In genomic region chr3:2873986-2874385, GRCh38 we compare ENCODE assay signal across 19 cellular contexts.
"Had no signal": no experiment of that assay in that cellular context is flagged by ENCODE, and none has a peak within 500 bp of the region (broad histone marks: within the 10 kb centered on the region; RNA-seq: fewer than 3 reads in every experiment).

No MANE protein-coding gene starts in this region.

- H3K4me3 ChIP-seq: dorsolateral prefrontal cortex, left lung, lower lobe of right lung, ovary, psoas muscle, right lobe of liver, smooth muscle cell, thyroid gland had no signal

- H3K27ac ChIP-seq: left lung, lower lobe of right lung, ovary, psoas muscle, thyroid gland had no signal

- DNase-seq: effector CD4-positive, alpha-beta T cell; left lung; lower lobe of right lung; natural killer cell; occipital lobe; ovary; posterior cingulate gyrus; psoas muscle; right lobe of liver; stimulated activated CD4-positive, alpha-beta T cell treated with anti-CD3 and anti-CD28 coated beads, Interleukin-12 subunit alpha, Interleukin-12 subunit beta, amount 100 ng/mL, for 4 hours; stimulated activated CD4-positive, alpha-beta T cell treated with anti-CD3 and anti-CD28 coated beads, Interleukin-1b, Interleukin-23, amount 100 ng/mL, for 48 hours; stimulated activated CD4-positive, alpha-beta T cell treated with anti-CD3 and anti-CD28 coated beads, Interleukin-4, amount 100 ng/mL, for 1 hour; stimulated activated CD8-positive, alpha-beta memory T cell treated with anti-CD3 and anti-CD28 coated beads, Interleukin-4, amount 100 ng/mL, for 48 hours; stimulated activated naive CD4-positive, alpha-beta T cell; stimulated activated naive CD8-positive, alpha-beta T cell treated with anti-CD3 and anti-CD28 coated beads, Interleukin-15, amount 100 ng/mL, for 72 hours; thyroid gland; trophoblast cell had no signal

- H3K27me3 ChIP-seq: dorsolateral prefrontal cortex, left lung, ovary, right lobe of liver, thyroid gland had no signal

- H3K9me3 ChIP-seq: left lung, lower lobe of right lung, ovary, psoas muscle, right lobe of liver, thyroid gland had no signal

- ATAC-seq: left lung; lower lobe of right lung; natural killer cell; psoas muscle; stimulated activated naive CD8-positive, alpha-beta T cell treated with anti-CD3 and anti-CD28 coated beads, Interleukin-15, amount 100 ng/mL, for 72 hours had no signal

- H3K36me3 ChIP-seq: left lung, lower lobe of right lung, ovary, right lobe of liver, thyroid gland had no signal

- H3K4me1 ChIP-seq: left lung, lower lobe of right lung, psoas muscle, thyroid gland had no signal
